Comparison of ENCODE assay signal across 9 cellular contexts in the genomic region with DNA sequence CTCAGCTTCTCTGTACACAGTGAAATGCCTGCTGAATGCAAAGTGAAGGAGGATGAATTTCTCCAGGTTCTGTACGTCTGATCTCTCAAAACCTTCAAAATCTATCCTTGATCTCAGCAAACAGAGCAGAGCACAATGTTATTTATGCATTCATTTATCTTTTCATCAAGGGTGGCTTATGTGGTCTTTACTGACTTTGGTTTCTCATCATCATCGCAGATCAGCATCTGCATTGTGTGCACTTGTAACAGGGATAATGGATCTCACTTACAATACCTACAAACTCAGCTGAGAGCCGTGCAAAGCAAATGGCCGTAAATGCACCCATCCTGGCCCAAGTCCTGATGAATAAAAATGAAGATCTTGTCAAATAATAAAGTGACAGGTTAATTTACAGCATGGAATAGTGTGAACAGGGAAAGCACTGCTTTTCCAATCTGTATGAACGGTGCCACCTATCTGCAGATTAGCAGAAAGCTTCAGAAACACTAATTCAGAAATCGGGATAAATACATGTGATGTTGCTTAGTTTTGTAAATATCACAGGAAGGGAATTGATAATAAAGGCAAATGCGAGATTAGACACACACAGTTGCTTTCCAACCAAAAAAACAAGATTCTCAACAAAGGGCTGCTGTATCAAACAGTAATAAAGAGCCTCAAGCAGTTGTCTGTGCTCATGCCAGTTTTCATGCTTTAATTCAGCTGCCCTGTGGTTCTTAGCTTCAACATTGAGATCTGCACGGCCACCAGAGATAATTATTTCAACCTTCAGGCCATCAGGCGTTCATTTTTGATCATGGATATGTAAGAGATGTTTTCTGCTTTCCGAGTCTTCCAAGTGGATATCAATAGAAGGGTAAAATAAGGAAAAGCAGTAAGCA.
DNase-seq lines count a peak whose midpoint lies in the region; ATAC-seq and TF ChIP-seq lines count a peak whose summit lies in the region.
"Had no signal": no experiment of that assay in that cellular context is flagged by ENCODE, and none has a peak within 500 bp of the region (broad histone marks: within the 10 kb centered on the region; RNA-seq: fewer than 3 reads in every experiment).

No MANE protein-coding gene starts in this region.

- DNase-seq in AG10803 (ENCODE audit: low read depth): peak; percentile 18
- peak; percentile 31 for DNase-seq in HCEC 1CT
- peak; percentile 89 for DNase-seq in SHP77 treated with DMSO at 0.1 percent for 48 hours (lab: John Stamatoyannopoulos, UW)
- DNase-seq in globus pallidus (ENCODE audit: low spot score): peak; percentile 46
- no peak for DNase-seq in AG08396 (ENCODE audit: low spot score)
- DNase-seq in activated CD4-positive, alpha-beta T cell treated with anti-CD3 and anti-CD28 coated beads for 48 hours: no peak
- DNase-seq: activated CD4-positive, alpha-beta T cell treated with anti-CD3 and anti-CD28 coated beads for 4 hours had no signal

- no peak overlapping the region for H3K4me3 ChIP-seq in AG10803 (ENCODE audit: low read length)

- ATAC-seq in GM18907 (IDR thresholded peaks at IDR 0.05; ENCODE audit: unreplicated experiment) (no peak), HG03095 (IDR thresholded peaks at IDR 0.05; ENCODE audit: unreplicated experiment) (no peak)

- peak; percentile 57 for TF ChIP-seq CTCF in AG10803 (conservative IDR thresholded peaks at IDR 0.05; ENCODE audit: low read length)

Comparison
In these comparisons a context has a peak if more than half of its experiments do, and no peak if none do; other contexts are left out.
1. DNase-seq: peak in AG10803 (single experiment), HCEC 1CT (single experiment), SHP77 treated with DMSO at 0.1 percent for 48 hours (single experiment) and globus pallidus (single experiment); none in AG08396 (single experiment) and activated CD4-positive, alpha-beta T cell treated with anti-CD3 and anti-CD28 coated beads for 48 hours (single experiment).